In the genomic region with DNA sequence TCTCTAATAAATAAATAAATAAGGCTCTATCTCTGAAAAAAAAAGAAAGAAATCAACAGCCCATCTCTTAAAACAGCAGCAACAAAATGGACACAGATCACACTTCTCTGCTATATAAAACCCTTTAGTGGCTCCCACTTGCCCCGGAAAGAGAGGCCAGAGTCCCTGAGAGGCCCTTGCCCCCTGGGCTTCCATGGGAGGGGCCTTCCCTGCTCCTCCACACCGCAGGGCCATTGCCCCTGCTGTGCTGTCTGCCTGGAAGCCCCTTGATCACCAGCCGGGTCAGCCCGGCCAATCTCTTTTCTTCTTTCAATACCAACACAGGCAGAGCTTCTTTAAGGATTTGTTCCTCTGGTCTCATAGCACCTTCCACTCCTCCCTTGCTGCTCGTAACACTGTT, we compare ENCODE assay signal across 25 cellular contexts.
"Had no signal": no experiment of that assay in that cellular context is flagged by ENCODE, and none has a peak within 500 bp of the region (broad histone marks: within the 10 kb centered on the region; RNA-seq: fewer than 3 reads in every experiment).

No MANE protein-coding gene starts in this region.

- DNase-seq: naive B cell; nephron progenitor cell; nucleus accumbens; pancreas; psoas muscle; right cardiac atrium; right lobe of liver; sigmoid colon; small intestine; stimulated activated CD4-positive, alpha-beta T cell treated with anti-CD3 and anti-CD28 coated beads, Interleukin-12 subunit alpha, Interleukin-12 subunit beta, amount 100 ng/mL, for 4 hours; stimulated activated CD4-positive, alpha-beta T cell treated with anti-CD3 and anti-CD28 coated beads, Interleukin-1b, Interleukin-23, amount 100 ng/mL, for 48 hours; stimulated activated CD4-positive, alpha-beta T cell treated with anti-CD3 and anti-CD28 coated beads, Interleukin-4, amount 100 ng/mL, for 1 hour; stimulated activated CD4-positive, alpha-beta T cell treated with anti-CD3 and anti-CD28 coated beads, Interleukin-4, amount 100 ng/mL, for 4 hours; stimulated activated CD8-positive, alpha-beta memory T cell treated with anti-CD3 and anti-CD28 coated beads, Interleukin-4, amount 100 ng/mL, for 48 hours; stimulated activated naive CD4-positive, alpha-beta T cell; stimulated activated naive CD8-positive, alpha-beta T cell treated with anti-CD3 and anti-CD28 coated beads, Interleukin-15, amount 100 ng/mL, for 72 hours; stimulated activated naive CD8-positive, alpha-beta T cell treated with anti-CD3 and anti-CD28 coated beads, Interleukin-15, Interleukin-2, amounts not matched to agents 100 U/mL and 50 U/mL, for 24 hours; substantia nigra; testis; tibial artery; transverse colon; upper lobe of left lung; uterus had no signal

- H3K4me3 ChIP-seq: pancreas, psoas muscle, right lobe of liver, sigmoid colon, suprapubic skin, testis, tibial artery, transverse colon, upper lobe of left lung, uterus had no signal

- FAIRE-seq: pancreas, small intestine had no signal

- H3K36me3 ChIP-seq: neutrophil, pancreas, right lobe of liver, sigmoid colon, suprapubic skin, tibial artery, transverse colon, upper lobe of left lung, uterus had no signal

- H3K27me3 ChIP-seq: neutrophil, pancreas, right lobe of liver, testis, transverse colon, upper lobe of left lung, uterus had no signal
